ENCODE assay signal across 10 cellular contexts in the genomic region with DNA sequence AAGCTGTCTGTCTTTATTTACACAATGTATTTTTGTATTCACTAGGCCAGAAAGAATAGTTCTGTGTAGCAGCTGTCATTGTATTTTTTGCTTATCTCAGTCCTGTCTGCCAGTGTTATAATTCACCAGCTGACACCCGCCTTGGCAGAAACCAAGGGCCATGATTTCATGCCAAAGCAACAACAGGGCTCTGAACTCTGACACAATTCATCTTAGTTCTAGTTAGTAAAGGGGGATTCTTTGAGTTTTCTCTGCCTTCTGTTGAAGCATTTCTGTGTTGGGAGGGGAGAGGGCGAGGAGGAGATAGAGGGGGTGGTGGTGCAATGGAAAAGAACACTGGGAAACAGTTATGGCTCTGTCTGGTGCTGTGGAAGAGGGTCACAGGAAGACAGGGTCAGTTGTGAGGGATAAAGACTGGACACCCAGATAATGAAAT.
A peak's percentile ranks its signal among the peaks of the same experiment; 100 is the strongest.
DNase-seq lines count a peak whose midpoint lies in the region; ATAC-seq and TF ChIP-seq lines count a peak whose summit lies in the region.
"Had no signal": no experiment of that assay in that cellular context is flagged by ENCODE, and none has a peak within 500 bp of the region (broad histone marks: within the 10 kb centered on the region; RNA-seq: fewer than 3 reads in every experiment).

No MANE protein-coding gene starts in this region.

- H3K36me3 Mint-ChIP-seq in progenitor cell of endocrine pancreas (ENCODE audit: insufficient read depth) (no peaks in the 10 kb centered on the region), HFFc6 (ENCODE audit: low read depth) (peaks cover 6% of the 10 kb centered on the region), Caco-2 (ENCODE audit: insufficient read depth, unreplicated experiment) (no peaks in the 10 kb centered on the region)

- peaks cover 12% of the 10 kb centered on the region for H3K4me1 Mint-ChIP-seq in progenitor cell of endocrine pancreas (ENCODE audit: low read depth)
- H3K4me1 Mint-ChIP-seq in HFFc6 (ENCODE audit: low read depth): peaks cover 17% of the 10 kb centered on the region
- H3K4me1 Mint-ChIP-seq in Caco-2 (ENCODE audit: low read depth, unreplicated experiment): no peaks in the 10 kb centered on the region

- DNase-seq in M059J (ENCODE audit: low read depth) (peak; percentile 27), NCI-H748 (lab: John Stamatoyannopoulos, UW; ENCODE audit: unreplicated experiment) (peak; percentile 80), Right ventricle myocardium superior (peak; percentile 56), progenitor cell of endocrine pancreas (ENCODE audit: low spot score, unreplicated experiment) (no peak), HCEC 1CT (no peak), NCI-H526 treated with DMSO at 0.1 percent for 48 hours (lab: John Stamatoyannopoulos, UW) (no peak), HFFc6 (no peak), Caco-2 (no peak)
- DNase-seq: EL, T-helper 1 cell had no signal

- BruUV-seq in Caco-2 (replicated peaks; lab: Mats Ljungman, UMichigan): no TSS peak

- H3K27me3 ChIP-seq in Caco-2 (replicated peaks; ENCODE audit: control insufficient read depth, insufficient read depth, low read length): no peaks in the 10 kb centered on the region

- H3K4me1 ChIP-seq in Caco-2: no peaks in the 10 kb centered on the region

- H3K4me3 ChIP-seq in Caco-2 (ENCODE audit: low read depth, low read length): no peak overlapping the region

- ATAC-seq in Right ventricle myocardium superior (ENCODE audit: poor library complexity): peak; percentile 95

- no peaks in the 10 kb centered on the region for H3K36me3 ChIP-seq in Caco-2 (ENCODE audit: control insufficient read depth, insufficient read depth, low read length)

- H3K27me3 Mint-ChIP-seq in progenitor cell of endocrine pancreas (no peaks in the 10 kb centered on the region), HFFc6 (ENCODE audit: insufficient read depth) (no peaks in the 10 kb centered on the region; the same call in 1 of the 2 replicates), Caco-2 (ENCODE audit: insufficient read depth, unreplicated experiment) (no peaks in the 10 kb centered on the region)

- intact Hi-C loops in Right ventricle myocardium superior (cut with DNase I): no loop called here
- intact Hi-C loops in Caco-2 (cut with micrococcal nuclease; ENCODE audit: unreplicated experiment): no loop called here

- H3K9me3 Mint-ChIP-seq in progenitor cell of endocrine pancreas (ENCODE audit: low read depth) (peaks cover 6% of the 10 kb centered on the region), HFFc6 (peaks cover 4% of the 10 kb centered on the region), Caco-2 (ENCODE audit: unreplicated experiment) (no peaks in the 10 kb centered on the region)

- H3K9me3 ChIP-seq in Caco-2: 0 out of 2 replicates have a peak, but pooled peaks cover 4% of the 10 kb centered on the region

- no peak overlapping the region for H3K4me3 Mint-ChIP-seq in progenitor cell of endocrine pancreas (ENCODE audit: low read depth)
- H3K4me3 Mint-ChIP-seq in HFFc6: no peak overlapping the region
- H3K4me3 Mint-ChIP-seq in Caco-2 (ENCODE audit: unreplicated experiment): no peak overlapping the region

- POLR2A ChIA-PET in Caco-2 (lab: Charles Lee): no interaction called here

- H3K27ac Mint-ChIP-seq in progenitor cell of endocrine pancreas (peak overlapping the region; percentile 32), HFFc6 (no peak overlapping the region), Caco-2 (ENCODE audit: unreplicated experiment) (no peak overlapping the region)

- TF ChIP-seq CTCF in progenitor cell of endocrine pancreas (IDR thresholded peaks at IDR 0.05; ENCODE audit: unreplicated experiment): no peak
- TF ChIP-seq CTCF in HFFc6 (IDR thresholded peaks at IDR 0.05): no peak
- TF ChIP-seq CTCF in Caco-2 (IDR thresholded peaks at IDR 0.05; ENCODE audit: insufficient read depth in 1 of 2, low read depth in 1 of 2, low read length in 1 of 2, severe bottlenecking in 1 of 2, unreplicated experiment in 1 of 2): no peak

- CTCF ChIA-PET in Caco-2 (lab: Charles Lee): no interaction called here

Comparison
In these comparisons a context has a peak if more than half of its experiments do, and no peak if none do; other contexts are left out.
1. DNase-seq: peak in M059J (single experiment), NCI-H748 (single experiment) and Right ventricle myocardium superior (single experiment); none in progenitor cell of endocrine pancreas (single experiment), HCEC 1CT (single experiment), NCI-H526 treated with DMSO at 0.1 percent for 48 hours (single experiment), HFFc6 (single experiment) and Caco-2 (0 of 2).